14 cellular contexts compared by ENCODE assay signal in genomic region chr11:110962907-110963306, GRCh38.
"Had no signal": no experiment of that assay in that cellular context is flagged by ENCODE, and none has a peak within 500 bp of the region (broad histone marks: within the 10 kb centered on the region; RNA-seq: fewer than 3 reads in every experiment).

No MANE protein-coding gene starts in this region.

- H3K4me3 Mint-ChIP-seq: activated naive CD8-positive, alpha-beta T cell treated with anti-CD3 and anti-CD28 coated beads, Interleukin-2, amount 10 ng/mL, durations not matched to agents 7 days and 5 days; endodermal cell; immature natural killer cell; natural killer cell treated with Interleukin-12 subunit alpha and Interleukin-12 subunit beta and Interleukin-15 and Interleukin-18, amount 100 ng/mL, for 72 hours; stimulated activated memory B cell treated with anti-CD40 and anti-IgM and Interleukin-4, amounts not matched to agents 10 μg/mL and 1 μg/mL and 100 μg/mL, for 72 hours had no signal

- DNase-seq: activated naive CD4-positive, alpha-beta T cell; activated naive CD8-positive, alpha-beta T cell treated with anti-CD3 and anti-CD28 coated beads, Interleukin-2, amount 10 ng/mL, durations not matched to agents 7 days and 5 days; activated T-cell treated with anti-CD3 and anti-CD28 coated beads for 4 hours; dorsolateral prefrontal cortex; endodermal cell; foreskin melanocyte; head of caudate nucleus; immature natural killer cell; retina; stimulated activated CD4-positive, alpha-beta T cell treated with anti-CD3 and anti-CD28 coated beads, Interleukin-2, amount 100 ng/mL, for 48 hours; T-helper 9 cell; thyroid gland had no signal

- H3K36me3 Mint-ChIP-seq: activated naive CD8-positive, alpha-beta T cell treated with anti-CD3 and anti-CD28 coated beads, Interleukin-2, amount 10 ng/mL, durations not matched to agents 7 days and 5 days; immature natural killer cell; natural killer cell treated with Interleukin-12 subunit alpha and Interleukin-12 subunit beta and Interleukin-15 and Interleukin-18, amount 100 ng/mL, for 72 hours; stimulated activated memory B cell treated with anti-CD40 and anti-IgM and Interleukin-4, amounts not matched to agents 10 μg/mL and 1 μg/mL and 100 μg/mL, for 72 hours had no signal

- H3K9me3 Mint-ChIP-seq: activated naive CD8-positive, alpha-beta T cell treated with anti-CD3 and anti-CD28 coated beads, Interleukin-2, amount 10 ng/mL, durations not matched to agents 7 days and 5 days; endodermal cell; immature natural killer cell; stimulated activated memory B cell treated with anti-CD40 and anti-IgM and Interleukin-4, amounts not matched to agents 10 μg/mL and 1 μg/mL and 100 μg/mL, for 72 hours had no signal

- H3K27ac Mint-ChIP-seq: activated naive CD8-positive, alpha-beta T cell treated with anti-CD3 and anti-CD28 coated beads, Interleukin-2, amount 10 ng/mL, durations not matched to agents 7 days and 5 days; endodermal cell; immature natural killer cell; natural killer cell treated with Interleukin-12 subunit alpha and Interleukin-12 subunit beta and Interleukin-15 and Interleukin-18, amount 100 ng/mL, for 72 hours; stimulated activated memory B cell treated with anti-CD40 and anti-IgM and Interleukin-4, amounts not matched to agents 10 μg/mL and 1 μg/mL and 100 μg/mL, for 72 hours had no signal

- H3K27me3 Mint-ChIP-seq: stimulated activated memory B cell treated with anti-CD40 and anti-IgM and Interleukin-4, amounts not matched to agents 10 μg/mL and 1 μg/mL and 100 μg/mL, for 72 hours had no signal

- H3K4me1 Mint-ChIP-seq: activated naive CD8-positive, alpha-beta T cell treated with anti-CD3 and anti-CD28 coated beads, Interleukin-2, amount 10 ng/mL, durations not matched to agents 7 days and 5 days; endodermal cell; immature natural killer cell had no signal
